1 cellular context compared by ENCODE assay signal in genomic region chr14:68191567-68192321, GRCh38.
TF ChIP-seq lines count a peak whose summit lies in the region.

No MANE protein-coding gene starts in this region.

TF ChIP-seq in GM23338, 12 proteins besides CTCF, POLR2A, EP300 and RAD21 (continued from another document):
- no peak for TF ChIP-seq REST (IDR thresholded peaks at IDR 0.05; ENCODE audit: unreplicated experiment)
- no peak for TF ChIP-seq JUNB (IDR thresholded peaks at IDR 0.05; ENCODE audit: unreplicated experiment)
